In the genomic region with DNA sequence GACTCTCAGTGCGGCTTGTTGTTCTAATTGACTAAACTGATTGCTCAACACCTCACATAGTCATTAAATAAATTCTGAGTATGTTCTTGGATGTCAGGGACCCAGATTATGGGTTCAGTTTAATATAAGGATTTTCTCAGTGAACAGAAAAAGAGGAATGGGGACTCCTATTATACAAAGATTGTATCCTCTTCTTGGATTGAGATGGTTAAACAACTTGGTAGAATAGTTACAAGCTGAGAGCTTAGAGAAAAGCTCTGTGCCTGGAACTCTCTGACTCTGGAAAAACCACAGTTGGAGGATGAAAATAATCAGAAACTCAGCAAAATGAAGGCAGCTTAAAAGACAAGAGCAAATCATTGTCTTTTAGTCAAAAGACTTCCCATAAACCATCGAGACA, we compare ENCODE assay signal across 35 cellular contexts.
"Had no signal": no experiment of that assay in that cellular context is flagged by ENCODE, and none has a peak within 500 bp of the region (broad histone marks: within the 10 kb centered on the region; RNA-seq: fewer than 3 reads in every experiment).

No MANE protein-coding gene starts in this region.

- H3K4me3 ChIP-seq: MG63 had no signal

- H3K27me3 ChIP-seq: MG63 had no signal

- H3K9me3 ChIP-seq: MG63 had no signal

- DNase-seq: Karpas-422, Kasumi-1, MG63, MM.1S, MV-4-11, NCI-H1048, NCI-H1092, NCI-H1092 treated with DMSO at 0.1 percent for 48 hours, NCI-H1105, NCI-H1105 treated with DMSO at 0.1 percent for 48 hours, NCI-H1417, NCI-H1417 treated with DMSO at 0.1 percent for 48 hours, NCI-H1436, NCI-H1436 treated with DMSO at 0.1 percent for 48 hours, NCI-H146, NCI-H1694, NCI-H1694 treated with DMSO at 0.1 percent for 48 hours, NCI-H187, NCI-H187 treated with DMSO at 0.1 percent for 48 hours, NCI-H1930, NCI-H2029, NCI-H2029 treated with DMSO at 0.1 percent for 48 hours, NCI-H2081, NCI-H2081 treated with DMSO at 0.1 percent for 48 hours, NCI-H2107, NCI-H2171, NCI-H2171 treated with DMSO at 0.1 percent for 48 hours, NCI-H2227 treated with DMSO at 0.1 percent for 48 hours, NCI-H226, NCI-H345, NCI-H446, NCI-H446 treated with DMSO at 0.1 percent for 48 hours, NCI-H510A, NCI-H510A treated with DMSO at 0.1 percent for 48 hours, NCI-H524 had no signal

- H3K36me3 ChIP-seq: MG63 had no signal
